ENCODE assay signal across 1 cellular context in genomic region chr18:78972385-78972918, GRCh38.
TF ChIP-seq lines count a peak whose summit lies in the region.

No MANE protein-coding gene starts in this region.

TF ChIP-seq in SK-N-SH treated with all-trans-retinoic acid at 6 μM for 48 hours, 23 proteins besides CTCF, POLR2A, EP300 and RAD21 (continued from another document):
- no peak for TF ChIP-seq CSRNP3 (CRISPR knock-in tag; IDR thresholded peaks at IDR 0.05)
- TF ChIP-seq ISL1 (CRISPR knock-in tag; IDR thresholded peaks at IDR 0.05), result no peak
- TF ChIP-seq PPARA (CRISPR knock-in tag; IDR thresholded peaks at IDR 0.05; ENCODE audit: borderline replicate concordance), result no peak
- no peak for TF ChIP-seq CSDC2 (CRISPR knock-in tag; IDR thresholded peaks at IDR 0.05)
- no peak for TF ChIP-seq OSR1 (CRISPR knock-in tag; IDR thresholded peaks at IDR 0.05)
- TF ChIP-seq PATZ1 (CRISPR knock-in tag; IDR thresholded peaks at IDR 0.05; ENCODE audit: borderline replicate concordance), result no peak
